Comparison of ENCODE assay signal across 8 cellular contexts in the genomic region with DNA sequence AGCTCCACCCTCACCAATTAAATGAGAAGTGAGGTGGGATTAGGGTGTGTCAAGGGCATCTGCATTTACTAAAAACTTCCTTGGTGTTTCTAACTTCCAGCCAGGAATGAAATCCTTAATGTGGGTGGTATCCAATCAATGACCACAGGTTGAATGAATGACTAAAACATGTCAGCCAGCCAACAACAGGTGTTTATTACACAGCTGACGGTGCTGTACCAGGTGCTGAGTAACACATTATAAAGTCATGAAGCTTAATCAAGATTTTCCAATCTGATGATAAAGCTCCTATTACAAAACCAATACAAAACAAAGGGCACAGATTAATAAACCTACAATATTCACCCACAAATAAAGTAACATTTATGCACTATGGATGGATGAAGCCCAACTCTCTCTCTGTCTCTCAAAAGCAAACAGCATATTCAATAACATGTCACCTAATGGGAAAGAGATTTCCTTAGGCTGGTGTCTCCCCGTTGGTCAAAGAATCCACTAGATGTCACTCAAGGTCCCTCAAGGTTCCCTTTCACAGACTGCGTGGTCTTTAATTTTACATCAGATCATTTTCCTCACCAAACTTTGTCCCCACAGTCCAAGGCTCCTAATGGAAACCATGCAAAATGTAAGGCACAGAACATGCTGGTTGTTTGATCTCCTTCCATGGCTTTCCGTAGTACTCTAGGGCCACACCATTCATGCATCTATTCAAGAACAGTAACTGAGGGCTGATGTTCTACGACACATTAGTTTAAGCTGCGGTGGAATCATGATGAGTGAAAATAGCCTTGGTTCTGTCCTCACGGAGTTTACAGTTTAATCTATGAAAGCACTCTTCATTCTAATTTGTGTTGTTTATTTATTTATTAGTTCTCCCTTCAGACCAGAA.
A peak's percentile ranks its signal among the peaks of the same experiment; 100 is the strongest.
DNase-seq lines count a peak whose midpoint lies in the region; ATAC-seq and TF ChIP-seq lines count a peak whose summit lies in the region.

No MANE protein-coding gene starts in this region.

- H3K27me3 ChIP-seq in endocrine pancreas (ENCODE audit: control insufficient read depth, insufficient read depth, low read length) = no peaks in the 10 kb centered on the region

- H3K4me3 ChIP-seq in GM12875 (ENCODE audit: low read depth, low read length) (no peak overlapping the region), endocrine pancreas (ENCODE audit: control insufficient read depth, insufficient read depth, low read length) (peak overlapping the region; percentile 47)

- TF ChIP-seq CTCF in GM12875 (IDR thresholded peaks at IDR 0.05; ENCODE audit: borderline replicate concordance, insufficient read depth, low read depth, low read length) = peak; percentile 65; the same call in 1 of the 2 replicates

- H3K9me3 ChIP-seq in endocrine pancreas (ENCODE audit: control insufficient read depth, low read length) = no peaks in the 10 kb centered on the region

- ATAC-seq in GM18520 (IDR thresholded peaks at IDR 0.05; ENCODE audit: unreplicated experiment) (no peak), HG02588 (IDR thresholded peaks at IDR 0.05; ENCODE audit: unreplicated experiment) (no peak)

- no peaks in the 10 kb centered on the region for H3K36me3 ChIP-seq in endocrine pancreas (ENCODE audit: control insufficient read depth, insufficient read depth, low read length)

- no peaks in the 10 kb centered on the region for H3K4me1 ChIP-seq in endocrine pancreas (ENCODE audit: control insufficient read depth, insufficient read depth, low read length)

- H3K9ac ChIP-seq in endocrine pancreas (ENCODE audit: control insufficient read depth, insufficient read depth, low read length) = no peak overlapping the region

- DNase-seq in COLO668 (lab: John Stamatoyannopoulos, UW; ENCODE audit: unreplicated experiment) (peak; percentile 19), HuH-7 (ENCODE audit: low spot score) (peak; percentile 47), SHP77 treated with DMSO at 0.1 percent for 48 hours (lab: John Stamatoyannopoulos, UW) (peak; percentile 15), middle frontal gyrus (ENCODE audit: extremely low spot score, low spot score) (peak; percentile 16)
